ENCODE assay signal across 16 cellular contexts in genomic region chr6:159056432-159056831, GRCh38. TPM values are rescaled to one million over a fixed set of nuclear protein-coding genes. Genes with fewer than 3 reads are reported as not detected.
DNase-seq lines count a peak whose midpoint lies in the region; ATAC-seq, FAIRE-seq and TF ChIP-seq lines count a peak whose summit lies in the region.
"Had no signal": no experiment of that assay in that cellular context is flagged by ENCODE, and none has a peak within 500 bp of the region (broad histone marks: within the 10 kb centered on the region; RNA-seq: fewer than 3 reads in every experiment).

No MANE protein-coding gene starts in this region.

- ATAC-seq in K562 (no peak), HG03108 (IDR thresholded peaks at IDR 0.05; ENCODE audit: unreplicated experiment) (no peak)
- ATAC-seq in stimulated activated naive B cell treated with anti-CD40 and anti-IgM and Interleukin-4, amounts not matched to agents 10 μg/mL and 1 μg/mL and 100 μg/mL, for 72 hours (replicated peaks), result no peak

- TF ChIP-seq CTCF in Loucy (conservative IDR thresholded peaks at IDR 0.05; ENCODE audit: low read length) (no peak), K562 (IDR thresholded peaks at IDR 0.05 in 2 of 3, conservative IDR thresholded peaks at IDR 0.05 in 1 of 3; ENCODE audit: insufficient read depth in 2 of 3, low read depth in 1 of 3, low read length in 3 of 3) (no peak)

- peaks cover 1% of the 10 kb centered on the region for H3K9me3 Mint-ChIP-seq in activated T-cell treated with anti-CD3 and anti-CD28 coated beads, Interleukin-2, amount 50 U/mL, for 24 hours
- no peaks in the 10 kb centered on the region for H3K9me3 Mint-ChIP-seq in stimulated activated naive B cell treated with anti-CD40 and anti-IgM and Interleukin-4, amounts not matched to agents 10 μg/mL and 1 μg/mL and 100 μg/mL, for 72 hours

- no TSS peak for BruUV-seq in K562 (replicated peaks; lab: Mats Ljungman, UMichigan)

- POLR2A ChIA-PET in K562 (lab: Yijun Ruan, JAX), result interaction anchor here (0.8 to 1.0 kb wide), 2 partner anchors 11 to 12 kb away, joined by 3 to 6 read pairs; no protein-coding TSS in a partner anchor

- WGBS in K562 (ENCODE audit: insufficient coverage, low coverage, missing lambda C conversion rate), result 5% methylated on average over 2 of the region's 2 CpGs

- H4K20me1 ChIP-seq in Loucy (ENCODE audit: insufficient read depth, low read length, poor library complexity, severe bottlenecking) (no peaks in the 10 kb centered on the region), K562 (replicated peaks; ENCODE audit: control insufficient read depth, insufficient read depth, low read length) (no peaks in the 10 kb centered on the region)

- no peak for DNase-seq in activated T-cell treated with anti-CD3 and anti-CD28 coated beads, Interleukin-2, amount 50 U/mL, for 24 hours
- DNase-seq in activated T-cell treated with anti-CD3 and anti-CD28 coated beads, Interleukin-2, amount 50 U/mL, for 48 hours, result no peak
- DNase-seq in K562 (ENCODE audit: extremely low read depth in 1 of 4, low spot score in 3 of 4) (no peak), GDM1 (lab: John Stamatoyannopoulos, UW) (no peak), posterior vena cava (ENCODE audit: low spot score) (no peak)
- no peak for DNase-seq in stimulated activated naive B cell treated with anti-CD40 and anti-IgM and Interleukin-4, amounts not matched to agents 10 μg/mL and 1 μg/mL and 100 μg/mL, for 72 hours
- DNase-seq: kidney glomerular epithelial cell, NCI-H1436, NCI-H524, RPMI8226, upper lobe of right lung had no signal

- no peak for TF ChIP-seq RAD21 in K562 (CRISPR knock-in tag; conservative IDR thresholded peaks at IDR 0.05 in 1 of 2, IDR thresholded peaks at IDR 0.05 in 1 of 2)

- H3K9ac ChIP-seq in Loucy (ENCODE audit: low read depth, low read length, poor library complexity, severe bottlenecking), result no peak overlapping the region
- H3K9ac ChIP-seq in K562 (ENCODE audit: insufficient read depth in 1 of 2, low read depth in 2 of 2, low read length in 2 of 2), result no peak overlapping the region

- H2AFZ ChIP-seq in Loucy (ENCODE audit: low read length) (peak overlapping the region; percentile 69), K562 (ENCODE audit: low read depth, low read length) (no peak overlapping the region)

- no peaks in the 10 kb centered on the region for H3K27me3 Mint-ChIP-seq in activated T-cell treated with anti-CD3 and anti-CD28 coated beads, Interleukin-2, amount 50 U/mL, for 24 hours
- H3K27me3 Mint-ChIP-seq in stimulated activated naive B cell treated with anti-CD40 and anti-IgM and Interleukin-4, amounts not matched to agents 10 μg/mL and 1 μg/mL and 100 μg/mL, for 72 hours, result no peaks in the 10 kb centered on the region

- peaks cover under 1% of the 10 kb centered on the region for H3K36me3 Mint-ChIP-seq in activated T-cell treated with anti-CD3 and anti-CD28 coated beads, Interleukin-2, amount 50 U/mL, for 24 hours (ENCODE audit: low read depth)
- H3K36me3 Mint-ChIP-seq in stimulated activated naive B cell treated with anti-CD40 and anti-IgM and Interleukin-4, amounts not matched to agents 10 μg/mL and 1 μg/mL and 100 μg/mL, for 72 hours, result no peaks in the 10 kb centered on the region

- no peaks in the 10 kb centered on the region for H3K36me3 ChIP-seq in Loucy (ENCODE audit: insufficient read depth, low read length)
- no peaks in the 10 kb centered on the region for H3K36me3 ChIP-seq in K562 (ENCODE audit: control insufficient read depth, insufficient read depth, low read length)
- H3K36me3 ChIP-seq: upper lobe of right lung had no signal

- H3K27ac ChIP-seq in K562 (ENCODE audit: extremely low read depth, low read depth, low read length), result no peak overlapping the region
- H3K27ac ChIP-seq: coronary artery, upper lobe of right lung had no signal

- TF ChIP-seq EP300 in K562 (IDR thresholded peaks at IDR 0.05; ENCODE audit: low read length), result no peak

- H3K4me1 Mint-ChIP-seq in activated T-cell treated with anti-CD3 and anti-CD28 coated beads, Interleukin-2, amount 50 U/mL, for 24 hours (ENCODE audit: low read depth), result peaks cover 96% of the 10 kb centered on the region
- H3K4me1 Mint-ChIP-seq in stimulated activated naive B cell treated with anti-CD40 and anti-IgM and Interleukin-4, amounts not matched to agents 10 μg/mL and 1 μg/mL and 100 μg/mL, for 72 hours, result peaks cover 55 to 84% of the 10 kb centered on the region in 2 donors

- no peaks in the 10 kb centered on the region for H3F3A ChIP-seq in Loucy (ENCODE audit: low read depth)

- in situ Hi-C loops in K562 (cut with MboI), result no loop called here

- H3K4me1 ChIP-seq in Loucy (ENCODE audit: insufficient read depth, low read length, poor library complexity, severe bottlenecking), result peaks cover 36% of the 10 kb centered on the region
- no peaks in the 10 kb centered on the region for H3K4me1 ChIP-seq in K562 (replicated peaks in 1 of 2; ENCODE audit: control insufficient read depth in 2 of 2, insufficient read depth in 2 of 2, low read length in 2 of 2)

- H3K27me3 ChIP-seq in Loucy (ENCODE audit: insufficient read depth, low read length, poor library complexity, severe bottlenecking) (no peaks in the 10 kb centered on the region), K562 (ENCODE audit: control insufficient read depth in 2 of 2, insufficient read depth in 2 of 2, low read length in 2 of 2) (peaks cover 52 to 65% of the 10 kb centered on the region in 2 experiments)

- peak overlapping the region; percentile 96 for H3K27ac Mint-ChIP-seq in activated T-cell treated with anti-CD3 and anti-CD28 coated beads, Interleukin-2, amount 50 U/mL, for 24 hours
- H3K27ac Mint-ChIP-seq in stimulated activated naive B cell treated with anti-CD40 and anti-IgM and Interleukin-4, amounts not matched to agents 10 μg/mL and 1 μg/mL and 100 μg/mL, for 72 hours, result peak overlapping the region; percentile 67

- H3K9me3 ChIP-seq in Loucy (ENCODE audit: insufficient read depth, low read depth, low read length) (no peaks in the 10 kb centered on the region), K562 (replicated peaks; ENCODE audit: control insufficient read depth, insufficient read depth, low read depth, low read length) (no peaks in the 10 kb centered on the region)
- H3K9me3 ChIP-seq: upper lobe of right lung had no signal

- no peaks in the 10 kb centered on the region for H3K9me1 ChIP-seq in K562 (ENCODE audit: control insufficient read depth, insufficient read depth, low read length)

- H3K79me2 ChIP-seq in Loucy (ENCODE audit: insufficient read depth, low read length) (no peaks in the 10 kb centered on the region), K562 (ENCODE audit: control insufficient read depth, insufficient read depth, low read length) (no peaks in the 10 kb centered on the region)

- intact Hi-C loops in K562 (cut with micrococcal nuclease), result no loop called here
- intact Hi-C loops in posterior vena cava (cut with DNase I), result no loop called here

- FAIRE-seq in K562 (lab: Jason Lieb, UNC), result no peak

- H3K4me3 Mint-ChIP-seq in activated T-cell treated with anti-CD3 and anti-CD28 coated beads, Interleukin-2, amount 50 U/mL, for 24 hours, result peak overlapping the region; percentile 60
- peak overlapping the region; percentile 65 to 67 for H3K4me3 Mint-ChIP-seq in stimulated activated naive B cell treated with anti-CD40 and anti-IgM and Interleukin-4, amounts not matched to agents 10 μg/mL and 1 μg/mL and 100 μg/mL, for 72 hours

- H3K4me3 ChIP-seq in Loucy (ENCODE audit: low read length, poor library complexity, severe bottlenecking), result no peak overlapping the region
- H3K4me3 ChIP-seq in K562, result no peak overlapping the region
- H3K4me3 ChIP-seq: coronary artery, upper lobe of right lung had no signal

- CTCF ChIA-PET in K562 (lab: Yijun Ruan, JAX; ENCODE audit: low intra/inter-chr PET ratio), result no interaction called here

- no peak for TF ChIP-seq POLR2A in K562 (conservative IDR thresholded peaks at IDR 0.05)

- no peaks in the 10 kb centered on the region for H3K9me2 ChIP-seq in Loucy (replicated peaks; ENCODE audit: low read depth, low read length)

- H3K4me2 ChIP-seq in Loucy (ENCODE audit: low read depth, low read length, poor library complexity, severe bottlenecking), result peak overlapping the region; percentile 51
- no peak overlapping the region for H3K4me2 ChIP-seq in K562 (ENCODE audit: insufficient read depth, low read length)

RNA-seq across cellular contexts. Expression of gene TAGAP, which starts 11.6 kb away (rescaled TPM):
- total RNA-seq in K562 (2011; cell fraction: chromatin; rRNA removed; ENCODE audit: low replicate concordance), result not detected in 2 replicates
- total RNA-seq in K562 (2011; cell fraction: nucleolus; rRNA removed), result not detected in 2 replicates
- not detected in 2 replicates for total RNA-seq in K562 (2011; cell fraction: nucleoplasm; rRNA removed)
- total RNA-seq in K562 (2014; rRNA removed) (not detected in 2 replicates), K562 (2014; rRNA removed; fragmentation: Illumina TruSeq; extraction: Trizol) (not detected in 2 replicates), K562 (2015; rRNA removed; fragmentation: Illumina TruSeq; extraction: Trizol) (not detected in 2 replicates), K562 (2021) (0.07 and 0.27 TPM in 2 replicates), posterior vena cava (1 to 10 TPM; 2.3 to 2.5 TPM)
- polyA plus RNA-seq in K562 (2011; rRNA removed) (not detected in 2 replicates), K562 (2014; fragmentation: Illumina TruSeq; extraction: Trizol) (not detected in 2 replicates), K562 (2014; fragmentation: Nextera tagmentation; extraction: Ambion mirVana) (not detected), K562 (2014; rRNA removed) (not detected in 2 replicates)
- not detected in 2 replicates for polyA plus RNA-seq in K562 (2011; cell fraction: cytosol; rRNA removed)
- not detected in 2 replicates for polyA plus RNA-seq in K562 (2011; cell fraction: nucleus; rRNA removed)
- not detected in 2 replicates for polyA plus RNA-seq in K562 (2012)
- not detected in 2 replicates for polyA minus RNA-seq in K562 (2011; rRNA and poly(A)+ RNA removed)
- polyA minus RNA-seq in K562 (2011; cell fraction: cytosol; rRNA and poly(A)+ RNA removed), result not detected in 2 replicates
- not detected in 2 replicates for polyA minus RNA-seq in K562 (2011; cell fraction: nucleus; rRNA and poly(A)+ RNA removed)
- total RNA-seq: Daoy, pulmonary artery endothelial cell had no signal

RNA-seq across cellular contexts. Expression of gene RSPH3, which starts 56.4 kb away (rescaled TPM):
- total RNA-seq in K562 (2011; cell fraction: chromatin; rRNA removed; ENCODE audit: low replicate concordance), result 1.7 TPM in 2 replicates
- 0.79 and 0.83 TPM in 2 replicates for total RNA-seq in K562 (2011; cell fraction: nucleolus; rRNA removed)
- total RNA-seq in K562 (2011; cell fraction: nucleoplasm; rRNA removed), result 0.88 and 5.3 TPM in 2 replicates
- total RNA-seq in K562 (2014; rRNA removed), result 1.6 and 1.7 TPM in 2 replicates
- 1.8 and 1.9 TPM in 2 replicates for total RNA-seq in K562 (2014; rRNA removed; fragmentation: Illumina TruSeq; extraction: Trizol)
- 2.0 and 2.3 TPM in 2 replicates for total RNA-seq in K562 (2015; rRNA removed; fragmentation: Illumina TruSeq; extraction: Trizol)
- total RNA-seq in K562 (2021), result 2.6 and 2.9 TPM in 2 replicates
- 1.2 and 1.3 TPM in 2 replicates for polyA plus RNA-seq in K562 (2011; rRNA removed)
- polyA plus RNA-seq in K562 (2011; cell fraction: cytosol; rRNA removed), result 0.60 and 1.4 TPM in 2 replicates
- polyA plus RNA-seq in K562 (2011; cell fraction: nucleus; rRNA removed), result 0.80 and 1.8 TPM in 2 replicates
- polyA plus RNA-seq in K562 (2012), result 2.9 and 4.4 TPM in 2 replicates
- polyA plus RNA-seq in K562 (2014; fragmentation: Illumina TruSeq; extraction: Trizol), result 1.3 and 2.1 TPM in 2 replicates
- under 1 TPM; 0.52 to 0.68 TPM for polyA plus RNA-seq in K562 (2014; fragmentation: Nextera tagmentation; extraction: Ambion mirVana)
- 1.3 and 1.5 TPM in 2 replicates for polyA plus RNA-seq in K562 (2014; rRNA removed)
- 2.1 and 3.6 TPM in 2 replicates for polyA minus RNA-seq in K562 (2011; rRNA and poly(A)+ RNA removed)
- 2.0 TPM in 2 replicates for polyA minus RNA-seq in K562 (2011; cell fraction: cytosol; rRNA and poly(A)+ RNA removed)
- 0.78 and 1.1 TPM in 2 replicates for polyA minus RNA-seq in K562 (2011; cell fraction: nucleus; rRNA and poly(A)+ RNA removed)
- total RNA-seq in posterior vena cava, result 1 to 10 TPM; 6.9 to 7.9 TPM
